Comparison of ENCODE assay signal across 28 cellular contexts in the genomic region with DNA sequence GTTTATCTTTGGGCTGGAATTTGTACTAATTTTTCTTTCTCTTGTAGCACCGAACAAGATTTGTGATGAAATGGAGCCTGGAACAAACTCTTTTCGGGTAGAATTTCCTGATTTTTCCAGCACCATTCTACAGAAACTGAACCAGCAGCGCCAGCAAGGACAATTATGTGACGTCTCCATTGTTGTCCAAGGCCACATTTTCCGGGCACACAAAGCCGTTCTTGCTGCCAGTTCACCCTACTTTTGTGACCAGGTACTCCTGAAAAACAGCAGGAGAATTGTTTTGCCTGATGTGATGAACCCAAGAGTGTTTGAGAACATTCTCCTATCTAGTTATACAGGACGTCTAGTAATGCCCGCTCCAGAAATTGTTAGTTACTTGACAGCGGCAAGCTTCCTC.
"Had no signal": no experiment of that assay in that cellular context is flagged by ENCODE, and none has a peak within 500 bp of the region (broad histone marks: within the 10 kb centered on the region; RNA-seq: fewer than 3 reads in every experiment).

No MANE protein-coding gene starts in this region.

- H3K4me2 ChIP-seq: neural progenitor cell had no signal

- DNase-seq: activated CD4-positive, alpha-beta memory T cell treated with anti-CD3 and anti-CD28 coated beads for 36 hours; activated CD4-positive, alpha-beta T cell treated with anti-CD3 and anti-CD28 coated beads for 48 hours; activated CD8-positive, alpha-beta memory T cell treated with anti-CD3 and anti-CD28 coated beads, Interleukin-2, amount 50 U/mL, for 4 hours; activated effector memory CD4-positive, alpha-beta T cell treated with anti-CD3 and anti-CD28 coated beads, Interleukin-2, amount 50 U/mL, for 16 hours; activated naive CD4-positive, alpha-beta T cell treated with anti-CD3 and anti-CD28 coated beads, Interleukin-2, amount 50 U/mL, for 16 hours; activated naive CD8-positive, alpha-beta T cell treated with anti-CD3 and anti-CD28 coated beads, Interleukin-2, amount 50 U/mL, for 24 hours; activated T-cell treated with anti-CD3 and anti-CD28 coated beads, Interleukin-2, amount 50 U/mL, for 1 hour; endodermal cell; foreskin keratinocyte; heart right ventricle; kidney glomerular epithelial cell; left lung; naive thymus-derived CD4-positive, alpha-beta T cell; occipital lobe; stimulated activated naive CD4-positive, alpha-beta T cell; SW 1271; T1000; testis; transverse colon; WERI-Rb-1 had no signal

- H3K9me3 ChIP-seq: esophagus muscularis mucosa, heart right ventricle, left lung, right atrium auricular region, testis, transverse colon had no signal

- H3K4me1 ChIP-seq: foreskin keratinocyte, left lung, neural progenitor cell, parathyroid adenoma, testis, transverse colon had no signal

- H3K27me3 Mint-ChIP-seq: activated CD4-positive, alpha-beta memory T cell treated with anti-CD3 and anti-CD28 coated beads for 36 hours; activated naive CD8-positive, alpha-beta T cell treated with anti-CD3 and anti-CD28 coated beads, Interleukin-2, amount 50 U/mL, for 24 hours; naive thymus-derived CD4-positive, alpha-beta T cell had no signal

- H3K36me3 ChIP-seq: neural progenitor cell had no signal

- H3K4me3 ChIP-seq: esophagus muscularis mucosa, heart right ventricle, left lung, lung, neural progenitor cell, right atrium auricular region, testis, transverse colon had no signal

- H3K9me3 Mint-ChIP-seq: activated CD4-positive, alpha-beta memory T cell treated with anti-CD3 and anti-CD28 coated beads for 36 hours; activated naive CD8-positive, alpha-beta T cell treated with anti-CD3 and anti-CD28 coated beads, Interleukin-2, amount 50 U/mL, for 24 hours; activated T-helper 1 cell treated with anti-CD3 and anti-CD28 coated beads, Interleukin-12 subunit alpha, Interleukin-12 subunit beta, Interleukin-2, Interleukin-4 antibody, amounts not matched to agents 30 ng/mL and 10 ng/mL and 1 ng/mL, durations not matched to agents 14 hours and 24 hours and 36 hours; endodermal cell; naive thymus-derived CD4-positive, alpha-beta T cell; neural progenitor cell; T-helper 1 cell treated with Interleukin-12 subunit alpha and Interleukin-12 subunit beta and Interleukin-4 antibody, amounts not matched to agents 30 μg/mL and 1 μg/mL, for 36 hours had no signal

- H3K4me1 Mint-ChIP-seq: endodermal cell, neural progenitor cell had no signal

- H3K27me3 ChIP-seq: esophagus muscularis mucosa, foreskin keratinocyte, heart right ventricle, left lung, neural progenitor cell, right atrium auricular region, testis, transverse colon had no signal

- H3K4me3 Mint-ChIP-seq: activated CD4-positive, alpha-beta memory T cell treated with anti-CD3 and anti-CD28 coated beads for 36 hours; activated naive CD8-positive, alpha-beta T cell treated with anti-CD3 and anti-CD28 coated beads, Interleukin-2, amount 50 U/mL, for 24 hours; activated T-helper 1 cell treated with anti-CD3 and anti-CD28 coated beads, Interleukin-12 subunit alpha, Interleukin-12 subunit beta, Interleukin-2, Interleukin-4 antibody, amounts not matched to agents 30 ng/mL and 10 ng/mL and 1 ng/mL, durations not matched to agents 14 hours and 24 hours and 36 hours; endodermal cell; naive thymus-derived CD4-positive, alpha-beta T cell; neural progenitor cell; T-helper 1 cell treated with Interleukin-12 subunit alpha and Interleukin-12 subunit beta and Interleukin-4 antibody, amounts not matched to agents 30 μg/mL and 1 μg/mL, for 36 hours had no signal

- H3K27ac Mint-ChIP-seq: activated CD4-positive, alpha-beta memory T cell treated with anti-CD3 and anti-CD28 coated beads for 36 hours; activated naive CD8-positive, alpha-beta T cell treated with anti-CD3 and anti-CD28 coated beads, Interleukin-2, amount 50 U/mL, for 24 hours; activated T-helper 1 cell treated with anti-CD3 and anti-CD28 coated beads, Interleukin-12 subunit alpha, Interleukin-12 subunit beta, Interleukin-2, Interleukin-4 antibody, amounts not matched to agents 30 ng/mL and 10 ng/mL and 1 ng/mL, durations not matched to agents 14 hours and 24 hours and 36 hours; endodermal cell; neural progenitor cell; T-helper 1 cell treated with Interleukin-12 subunit alpha and Interleukin-12 subunit beta and Interleukin-4 antibody, amounts not matched to agents 30 μg/mL and 1 μg/mL, for 36 hours had no signal

- ATAC-seq: activated CD4-positive, CD25-positive, alpha-beta regulatory T cell treated with anti-CD3 and anti-CD28 coated beads, Interleukin-2, amount 50 U/mL, for 24 hours; activated naive CD8-positive, alpha-beta T cell treated with anti-CD3 and anti-CD28 coated beads, Interleukin-2, amount 50 U/mL, for 24 hours; foreskin keratinocyte; left lung; naive thymus-derived CD4-positive, alpha-beta T cell had no signal

- H3K27ac ChIP-seq: esophagus muscularis mucosa, foreskin keratinocyte, heart right ventricle, left lung, neural progenitor cell, parathyroid adenoma, right atrium auricular region, testis, transverse colon, WERI-Rb-1 had no signal

- H2AFZ ChIP-seq: neural progenitor cell, parathyroid adenoma had no signal
